21 cellular contexts compared by ENCODE assay signal in genomic region chr1:12567288-12567819, GRCh38. TPM values are rescaled to one million over a fixed set of nuclear protein-coding genes. Genes with fewer than 3 reads are reported as not detected.
DNase-seq lines count a peak whose midpoint lies in the region; ATAC-seq and TF ChIP-seq lines count a peak whose summit lies in the region.
"Had no signal": no experiment of that assay in that cellular context is flagged by ENCODE, and none has a peak within 500 bp of the region (broad histone marks: within the 10 kb centered on the region; RNA-seq: fewer than 3 reads in every experiment).

No MANE protein-coding gene starts in this region.

- H4K5ac ChIP-seq in H9 (ENCODE audit: insufficient read length, low read depth, low read length), result no peak overlapping the region

- H3K4me1 Mint-ChIP-seq in H9, result no peaks in the 10 kb centered on the region
- H3K4me1 Mint-ChIP-seq in activated T-helper 2 cell treated with anti-CD3 and anti-CD28 coated beads, Interferon-gamma antibody, Interleukin-2, Interleukin-4, amounts not matched to agents 10 μg/mL and 5 μg/mL and 100 μg/mL, durations not matched to agents 14 hours and 24 hours and 36 hours (ENCODE audit: low read depth), result no peaks in the 10 kb centered on the region
- H3K4me1 Mint-ChIP-seq in naive thymus-derived CD8-positive, alpha-beta T cell, result peaks cover 0 to 4% (median 2%) of the 10 kb centered on the region in 4 donors
- no peaks in the 10 kb centered on the region for H3K4me1 Mint-ChIP-seq in stimulated activated effector memory CD8-positive, alpha-beta T cell treated with anti-CD3 and anti-CD28 coated beads, Interleukin-12 subunit alpha, Interleukin-12 subunit beta, amount 100 ng/mL, for 72 hours
- H3K4me1 Mint-ChIP-seq in activated T-helper 1 cell treated with anti-CD3 and anti-CD28 coated beads, Interleukin-12 subunit alpha, Interleukin-12 subunit beta, Interleukin-2, Interleukin-4 antibody, amounts not matched to agents 30 ng/mL and 10 ng/mL and 1 ng/mL, durations not matched to agents 14 hours and 24 hours and 36 hours (ENCODE audit: low read depth), result no peaks in the 10 kb centered on the region
- H3K4me1 Mint-ChIP-seq: B cell, immature natural killer cell had no signal

- no peak overlapping the region for H3K4ac ChIP-seq in H9 (ENCODE audit: low read depth, low read length)

- peaks cover 13 to 62% (median 54%) of the 10 kb centered on the region in 3 experiments for H3K36me3 Mint-ChIP-seq in H9 (ENCODE audit: insufficient read depth in 1 of 3, low read depth in 3 of 3)
- peaks cover 60% of the 10 kb centered on the region for H3K36me3 Mint-ChIP-seq in activated T-helper 2 cell treated with anti-CD3 and anti-CD28 coated beads, Interferon-gamma antibody, Interleukin-2, Interleukin-4, amounts not matched to agents 10 μg/mL and 5 μg/mL and 100 μg/mL, durations not matched to agents 14 hours and 24 hours and 36 hours (ENCODE audit: low read depth)
- H3K36me3 Mint-ChIP-seq in naive thymus-derived CD8-positive, alpha-beta T cell, result peaks cover 21 to 52% (median 41%) of the 10 kb centered on the region in 3 donors
- H3K36me3 Mint-ChIP-seq in stimulated activated effector memory CD8-positive, alpha-beta T cell treated with anti-CD3 and anti-CD28 coated beads, Interleukin-12 subunit alpha, Interleukin-12 subunit beta, amount 100 ng/mL, for 72 hours, result peaks cover 61% of the 10 kb centered on the region
- peaks cover 49% of the 10 kb centered on the region for H3K36me3 Mint-ChIP-seq in activated T-helper 1 cell treated with anti-CD3 and anti-CD28 coated beads, Interleukin-12 subunit alpha, Interleukin-12 subunit beta, Interleukin-2, Interleukin-4 antibody, amounts not matched to agents 30 ng/mL and 10 ng/mL and 1 ng/mL, durations not matched to agents 14 hours and 24 hours and 36 hours (ENCODE audit: low read depth)

- H3K27ac ChIP-seq in H9 (ENCODE audit: insufficient read length, low read depth, low read length), result no peak overlapping the region
- H3K27ac ChIP-seq: cardiac muscle cell, lower lobe of right lung, RWPE1 had no signal

- H3K4me1 ChIP-seq in H9 (ENCODE audit: insufficient read depth, low read length), result no peaks in the 10 kb centered on the region

- peak overlapping the region in 2 of 3 experiments; percentile 65 to 66; a peak in 2 of 7 replicates for H3K27ac Mint-ChIP-seq in H9
- H3K27ac Mint-ChIP-seq in activated T-helper 2 cell treated with anti-CD3 and anti-CD28 coated beads, Interferon-gamma antibody, Interleukin-2, Interleukin-4, amounts not matched to agents 10 μg/mL and 5 μg/mL and 100 μg/mL, durations not matched to agents 14 hours and 24 hours and 36 hours, result peak overlapping the region; percentile 28
- H3K27ac Mint-ChIP-seq in naive thymus-derived CD8-positive, alpha-beta T cell, result peak overlapping the region in 7 of 10 donors; percentile 30 to 84 (median 57)
- H3K27ac Mint-ChIP-seq in stimulated activated effector memory CD8-positive, alpha-beta T cell treated with anti-CD3 and anti-CD28 coated beads, Interleukin-12 subunit alpha, Interleukin-12 subunit beta, amount 100 ng/mL, for 72 hours, result peak overlapping the region; percentile 77
- H3K27ac Mint-ChIP-seq in activated T-helper 1 cell treated with anti-CD3 and anti-CD28 coated beads, Interleukin-12 subunit alpha, Interleukin-12 subunit beta, Interleukin-2, Interleukin-4 antibody, amounts not matched to agents 30 ng/mL and 10 ng/mL and 1 ng/mL, durations not matched to agents 14 hours and 24 hours and 36 hours, result no peak overlapping the region
- H3K27ac Mint-ChIP-seq: B cell; dendritic cell treated with granulocyte-macrophage colony-stimulating factor and Interleukin-4, amounts not matched to agents 40 ng/mL and 50 ng/mL, for 4 days had no signal

- H3K27me3 Mint-ChIP-seq in H9 (ENCODE audit: low read depth), result peaks cover 5% of the 10 kb centered on the region; the same call in 1 of the 2 replicates
- no peaks in the 10 kb centered on the region for H3K27me3 Mint-ChIP-seq in activated T-helper 2 cell treated with anti-CD3 and anti-CD28 coated beads, Interferon-gamma antibody, Interleukin-2, Interleukin-4, amounts not matched to agents 10 μg/mL and 5 μg/mL and 100 μg/mL, durations not matched to agents 14 hours and 24 hours and 36 hours (ENCODE audit: low read depth)
- H3K27me3 Mint-ChIP-seq in naive thymus-derived CD8-positive, alpha-beta T cell, result no peaks in the 10 kb centered on the region
- H3K27me3 Mint-ChIP-seq in activated T-helper 1 cell treated with anti-CD3 and anti-CD28 coated beads, Interleukin-12 subunit alpha, Interleukin-12 subunit beta, Interleukin-2, Interleukin-4 antibody, amounts not matched to agents 30 ng/mL and 10 ng/mL and 1 ng/mL, durations not matched to agents 14 hours and 24 hours and 36 hours (ENCODE audit: insufficient read depth), result peaks cover 3% of the 10 kb centered on the region
- H3K27me3 Mint-ChIP-seq: B cell; dendritic cell treated with granulocyte-macrophage colony-stimulating factor and Interleukin-4, amounts not matched to agents 40 ng/mL and 50 ng/mL, for 4 days had no signal

- H3K56ac ChIP-seq in H9 (ENCODE audit: insufficient read length, low read depth, low read length), result no peak overlapping the region

- no peak overlapping the region for H4K8ac ChIP-seq in H9 (replicated peaks; ENCODE audit: insufficient read length, low read depth, low read length)

- H3T11ph ChIP-seq in H9 (ENCODE audit: low read length), result no peak overlapping the region

- intact Hi-C loops in activated T-helper 2 cell treated with anti-CD3 and anti-CD28 coated beads, Interferon-gamma antibody, Interleukin-2, Interleukin-4, amounts not matched to agents 10 μg/mL and 5 μg/mL and 100 μg/mL, durations not matched to agents 14 hours and 24 hours and 36 hours (cut with micrococcal nuclease), result no loop called here
- intact Hi-C loops in activated T-helper 1 cell treated with anti-CD3 and anti-CD28 coated beads, Interleukin-12 subunit alpha, Interleukin-12 subunit beta, Interleukin-2, Interleukin-4 antibody, amounts not matched to agents 30 ng/mL and 10 ng/mL and 1 ng/mL, durations not matched to agents 14 hours and 24 hours and 36 hours (cut with micrococcal nuclease), result no loop called here

- no peak overlapping the region for H3K18ac ChIP-seq in H9 (ENCODE audit: insufficient read length, low read depth, low read length)

- H2BK20ac ChIP-seq in H9 (ENCODE audit: low read depth, low read length, poor library complexity, severe bottlenecking), result no peak overlapping the region

- H3K4me2 ChIP-seq in H9 (ENCODE audit: insufficient read depth, insufficient read length, low read length), result no peak overlapping the region

- no peak overlapping the region for H2AK5ac ChIP-seq in H9 (ENCODE audit: insufficient read length, low read length)

- no peak overlapping the region for H2AFZ ChIP-seq in H9 (ENCODE audit: low read length)

- POLR2A ChIA-PET in naive thymus-derived CD8-positive, alpha-beta T cell (lab: Charles Lee), result no interaction called here

- no peak overlapping the region for H2BK12ac ChIP-seq in H9 (ENCODE audit: insufficient read length, low read depth, low read length)

- no peaks in the 10 kb centered on the region for H3K27me3 ChIP-seq in H9 (ENCODE audit: insufficient read depth, low read length)
- H3K27me3 ChIP-seq: cardiac muscle cell, stomach had no signal

- H3K79me2 ChIP-seq in H9 (ENCODE audit: insufficient read depth, low read length), result no peaks in the 10 kb centered on the region

- ATAC-seq in naive thymus-derived CD8-positive, alpha-beta T cell, result no peak
- peak; percentile 24 for ATAC-seq in stimulated activated effector memory CD8-positive, alpha-beta T cell treated with anti-CD3 and anti-CD28 coated beads, Interleukin-12 subunit alpha, Interleukin-12 subunit beta, amount 100 ng/mL, for 72 hours
- no peak for ATAC-seq in HG02763 (IDR thresholded peaks at IDR 0.05; ENCODE audit: unreplicated experiment)
- ATAC-seq: HCT116 had no signal

- no CpG with 5 or more reads among the region's 9 CpGs for WGBS in H9 (ENCODE audit: extremely low coverage, insufficient read length, low lambda C conversion rate)

- no peak overlapping the region for H4K91ac ChIP-seq in H9 (ENCODE audit: insufficient read length, low read depth, low read length)

- H2BK120ac ChIP-seq in H9 (ENCODE audit: low read depth, low read length, poor library complexity, severe bottlenecking), result no peak overlapping the region

- peaks cover 18 to 23% of the 10 kb centered on the region in 2 experiments for H3K9me3 Mint-ChIP-seq in H9
- peaks cover 26% of the 10 kb centered on the region for H3K9me3 Mint-ChIP-seq in activated T-helper 2 cell treated with anti-CD3 and anti-CD28 coated beads, Interferon-gamma antibody, Interleukin-2, Interleukin-4, amounts not matched to agents 10 μg/mL and 5 μg/mL and 100 μg/mL, durations not matched to agents 14 hours and 24 hours and 36 hours
- H3K9me3 Mint-ChIP-seq in naive thymus-derived CD8-positive, alpha-beta T cell, result peaks cover 0 to 30% (median 15%) of the 10 kb centered on the region in 9 donors
- peaks cover 16% of the 10 kb centered on the region for H3K9me3 Mint-ChIP-seq in stimulated activated effector memory CD8-positive, alpha-beta T cell treated with anti-CD3 and anti-CD28 coated beads, Interleukin-12 subunit alpha, Interleukin-12 subunit beta, amount 100 ng/mL, for 72 hours
- H3K9me3 Mint-ChIP-seq in activated T-helper 1 cell treated with anti-CD3 and anti-CD28 coated beads, Interleukin-12 subunit alpha, Interleukin-12 subunit beta, Interleukin-2, Interleukin-4 antibody, amounts not matched to agents 30 ng/mL and 10 ng/mL and 1 ng/mL, durations not matched to agents 14 hours and 24 hours and 36 hours, result peaks cover 29% of the 10 kb centered on the region

- no peaks in the 10 kb centered on the region for H3K23me2 ChIP-seq in H9 (ENCODE audit: insufficient read length, low read depth, low read length, poor library complexity, severe bottlenecking)

- no peaks in the 10 kb centered on the region for H3K79me1 ChIP-seq in H9 (ENCODE audit: insufficient read depth, low read depth, low read length, poor library complexity, severe bottlenecking)

- in situ Hi-C loops in ACHN (cut with HindIII; ENCODE audit: low pct_ligation_motif_present, low pct_unique_long_range_greater_than_20kb, low sequenced_read_pairs), result no loop called here

- H2BK15ac ChIP-seq in H9 (ENCODE audit: low read depth, low read length), result no peak overlapping the region

- H3K9ac ChIP-seq in H9 (ENCODE audit: extremely low read depth, insufficient read length, low read length), result no peak overlapping the region

- H3K14ac ChIP-seq in H9 (ENCODE audit: insufficient read depth, low read length), result no peak overlapping the region

- H3K4me3 Mint-ChIP-seq in H9, result no peak overlapping the region
- no peak overlapping the region for H3K4me3 Mint-ChIP-seq in activated T-helper 2 cell treated with anti-CD3 and anti-CD28 coated beads, Interferon-gamma antibody, Interleukin-2, Interleukin-4, amounts not matched to agents 10 μg/mL and 5 μg/mL and 100 μg/mL, durations not matched to agents 14 hours and 24 hours and 36 hours (ENCODE audit: low read depth)
- no peak overlapping the region for H3K4me3 Mint-ChIP-seq in naive thymus-derived CD8-positive, alpha-beta T cell
- H3K4me3 Mint-ChIP-seq in stimulated activated effector memory CD8-positive, alpha-beta T cell treated with anti-CD3 and anti-CD28 coated beads, Interleukin-12 subunit alpha, Interleukin-12 subunit beta, amount 100 ng/mL, for 72 hours, result no peak overlapping the region
- H3K4me3 Mint-ChIP-seq in activated T-helper 1 cell treated with anti-CD3 and anti-CD28 coated beads, Interleukin-12 subunit alpha, Interleukin-12 subunit beta, Interleukin-2, Interleukin-4 antibody, amounts not matched to agents 30 ng/mL and 10 ng/mL and 1 ng/mL, durations not matched to agents 14 hours and 24 hours and 36 hours, result no peak overlapping the region
- H3K4me3 Mint-ChIP-seq: B cell; dendritic cell treated with granulocyte-macrophage colony-stimulating factor and Interleukin-4, amounts not matched to agents 40 ng/mL and 50 ng/mL, for 4 days; immature natural killer cell had no signal

- TF ChIP-seq CTCF in H9 (conservative IDR thresholded peaks at IDR 0.05), result no peak

- H2BK5ac ChIP-seq in H9 (ENCODE audit: insufficient read length, low read length), result no peak overlapping the region

- H3K9me3 ChIP-seq in H9 (ENCODE audit: control insufficient read depth, low read depth, low read length), result no peaks in the 10 kb centered on the region

- H4K20me1 ChIP-seq in H9 (ENCODE audit: control insufficient read depth, insufficient read depth, insufficient read length), result no peaks in the 10 kb centered on the region

- H3K23ac ChIP-seq in H9 (ENCODE audit: insufficient read length, low read depth, low read length), result no peak overlapping the region

- DNase-seq in H9 (no peak), ACHN (no peak)
- DNase-seq in activated T-helper 2 cell treated with anti-CD3 and anti-CD28 coated beads, Interferon-gamma antibody, Interleukin-2, Interleukin-4, amounts not matched to agents 10 μg/mL and 5 μg/mL and 100 μg/mL, durations not matched to agents 14 hours and 24 hours and 36 hours (ENCODE audit: low spot score), result no peak
- no peak for DNase-seq in naive thymus-derived CD8-positive, alpha-beta T cell
- DNase-seq in stimulated activated effector memory CD8-positive, alpha-beta T cell treated with anti-CD3 and anti-CD28 coated beads, Interleukin-12 subunit alpha, Interleukin-12 subunit beta, amount 100 ng/mL, for 72 hours (ENCODE audit: low spot score in 2 of 2), result no peak
- DNase-seq in activated T-helper 1 cell treated with anti-CD3 and anti-CD28 coated beads, Interleukin-12 subunit alpha, Interleukin-12 subunit beta, Interleukin-2, Interleukin-4 antibody, amounts not matched to agents 30 ng/mL and 10 ng/mL and 1 ng/mL, durations not matched to agents 14 hours and 24 hours and 36 hours (ENCODE audit: low spot score), result no peak
- DNase-seq in activated CD4-positive, CD25-positive, alpha-beta regulatory T cell treated with anti-CD3 and anti-CD28 coated beads, Interleukin-2, amount 50 U/mL, for 72 hours, result no peak
- DNase-seq: activated CD4-positive, alpha-beta T cell treated with anti-CD3 and anti-CD28 coated beads for 48 hours; EL; immature natural killer cell; lower lobe of right lung; NCI-H2081 treated with DMSO at 0.1 percent for 48 hours; NCI-H524 treated with DMSO at 0.1 percent for 48 hours; small intestine; stomach had no signal

RNA-seq across cellular contexts. Expression of gene DHRS3, which starts 50.7 kb away (rescaled TPM):
- 52.2 and 54.5 TPM in 2 replicates for total RNA-seq in H9 (2021)
- 93.6 and 95.2 TPM in 2 replicates for total RNA-seq in activated T-helper 2 cell treated with anti-CD3 and anti-CD28 coated beads, Interferon-gamma antibody, Interleukin-2, Interleukin-4, amounts not matched to agents 10 μg/mL and 5 μg/mL and 100 μg/mL, durations not matched to agents 14 hours and 24 hours and 36 hours
- 10 to 100 TPM; 86.4 to 91.0 TPM for total RNA-seq in naive thymus-derived CD8-positive, alpha-beta T cell
- 10 to 100 TPM; 17.7 to 31.0 (median 20.4) TPM for polyA plus RNA-seq in naive thymus-derived CD8-positive, alpha-beta T cell
- total RNA-seq in activated T-helper 1 cell treated with anti-CD3 and anti-CD28 coated beads, Interleukin-12 subunit alpha, Interleukin-12 subunit beta, Interleukin-2, Interleukin-4 antibody, amounts not matched to agents 30 ng/mL and 10 ng/mL and 1 ng/mL, durations not matched to agents 14 hours and 24 hours and 36 hours, result 109 and 111 TPM in 2 replicates
